ENCODE assay signal across 8 cellular contexts in genomic region chr11:44556735-44557409, GRCh38. TPM values are rescaled to one million over a fixed set of nuclear protein-coding genes. Genes with fewer than 3 reads are reported as not detected.
DNase-seq lines count a peak whose midpoint lies in the region; ATAC-seq and TF ChIP-seq lines count a peak whose summit lies in the region.

No MANE protein-coding gene starts in this region.

- 37% methylated on average over 11 of the region's 11 CpGs for WGBS in mesenchymal stem cell

- peak overlapping the region; percentile 6 for H2AFZ ChIP-seq in mesenchymal stem cell (ENCODE audit: low read depth, low read length)

- H3K79me1 ChIP-seq in mesenchymal stem cell (replicated peaks; ENCODE audit: low read length, poor library complexity, severe bottlenecking): no peaks in the 10 kb centered on the region

- H2AK5ac ChIP-seq in mesenchymal stem cell (ENCODE audit: low read length, severe bottlenecking): peak overlapping the region; percentile 71

- no peak overlapping the region for H3K4me3 ChIP-seq in CD8-positive, alpha-beta T cell (ENCODE audit: low read depth, low read length)
- H3K4me3 ChIP-seq in coronary artery (no peak overlapping the region), mesenchymal stem cell (ENCODE audit: insufficient read depth in 1 of 2, low read depth in 1 of 2, low read length in 2 of 2) (no peak overlapping the region)

- no peak overlapping the region for H3K27ac ChIP-seq in CD8-positive, alpha-beta T cell (ENCODE audit: low read depth, low read length)
- H3K27ac ChIP-seq in coronary artery: no peak overlapping the region
- no peak overlapping the region for H3K27ac ChIP-seq in mesenchymal stem cell (ENCODE audit: low read length, poor library complexity, severe bottlenecking)

- no peak overlapping the region for H3K14ac ChIP-seq in mesenchymal stem cell (ENCODE audit: low read length in 2 of 2)

- H2BK15ac ChIP-seq in mesenchymal stem cell (ENCODE audit: low read depth, poor library complexity, severe bottlenecking): no peak overlapping the region

- DNase-seq in CD8-positive, alpha-beta T cell: peak; percentile 43 to 79 (median 58)
- DNase-seq in NAMALWA (ENCODE audit: low spot score): peak; percentile 79
- DNase-seq in activated CD4-positive, alpha-beta T cell treated with anti-CD3 and anti-CD28 coated beads for 36 hours: peak; percentile 84
- no peak for DNase-seq in coronary artery (ENCODE audit: low spot score)
- DNase-seq in mesenchymal stem cell: peak; percentile 81
- DNase-seq in stimulated activated naive CD4-positive, alpha-beta T cell treated with Interleukin-2 at 50 U/mL for 16 hours (lab: John Stamatoyannopoulos, UW): peak; percentile 63

- TF ChIP-seq CTCF in CD8-positive, alpha-beta T cell (IDR thresholded peaks at IDR 0.05): peak; percentile 76
- TF ChIP-seq CTCF in coronary artery (IDR thresholded peaks at IDR 0.05): peak; percentile 65

- no peaks in the 10 kb centered on the region for H3K27me3 Mint-ChIP-seq in CD8-positive, alpha-beta T cell (ENCODE audit: low read depth)
- H3K27me3 Mint-ChIP-seq in activated CD4-positive, alpha-beta T cell treated with anti-CD3 and anti-CD28 coated beads for 36 hours: no peaks in the 10 kb centered on the region

- peak overlapping the region in 1 of 2 experiments; percentile 23 for H2BK12ac ChIP-seq in mesenchymal stem cell (ENCODE audit: low read length in 2 of 2)

- H4K91ac ChIP-seq in mesenchymal stem cell (ENCODE audit: low read length): no peak overlapping the region

- H3K18ac ChIP-seq in mesenchymal stem cell (ENCODE audit: low read depth in 1 of 2, low read length in 2 of 2): peak overlapping the region in 1 of 2 experiments; percentile 74

- no peaks in the 10 kb centered on the region for H3K9me3 ChIP-seq in CD8-positive, alpha-beta T cell (ENCODE audit: low read length)
- H3K9me3 ChIP-seq in mesenchymal stem cell (ENCODE audit: control insufficient read depth, low read length): peaks cover 14% of the 10 kb centered on the region

- no peak overlapping the region for H3K4me3 Mint-ChIP-seq in CD8-positive, alpha-beta T cell
- no peak overlapping the region for H3K4me3 Mint-ChIP-seq in activated CD4-positive, alpha-beta T cell treated with anti-CD3 and anti-CD28 coated beads for 36 hours

- no peak overlapping the region for H2BK120ac ChIP-seq in mesenchymal stem cell (ENCODE audit: low read depth, low read length)

- H3K9me3 Mint-ChIP-seq in CD8-positive, alpha-beta T cell: peaks cover 4% of the 10 kb centered on the region
- H3K9me3 Mint-ChIP-seq in activated CD4-positive, alpha-beta T cell treated with anti-CD3 and anti-CD28 coated beads for 36 hours (ENCODE audit: low read depth): no peaks in the 10 kb centered on the region

- peaks cover 11% of the 10 kb centered on the region for H3K4me1 ChIP-seq in CD8-positive, alpha-beta T cell (ENCODE audit: insufficient read depth, low read length)
- H3K4me1 ChIP-seq in mesenchymal stem cell (ENCODE audit: control insufficient read depth, insufficient read depth, low read depth, low read length): peaks cover 13% of the 10 kb centered on the region

- peaks cover 11% of the 10 kb centered on the region for H3K4me1 Mint-ChIP-seq in CD8-positive, alpha-beta T cell (ENCODE audit: low read depth)
- peaks cover 27% of the 10 kb centered on the region for H3K4me1 Mint-ChIP-seq in activated CD4-positive, alpha-beta T cell treated with anti-CD3 and anti-CD28 coated beads for 36 hours

- peak overlapping the region in 1 of 2 experiments; percentile 64 for H3K23ac ChIP-seq in mesenchymal stem cell (ENCODE audit: low read length in 2 of 2)

- H2BK5ac ChIP-seq in mesenchymal stem cell (ENCODE audit: low read depth, low read length, poor library complexity, severe bottlenecking): no peak overlapping the region

- no peak overlapping the region for H3K4me2 ChIP-seq in mesenchymal stem cell (ENCODE audit: low read length, poor library complexity, severe bottlenecking)

- ATAC-seq in CD8-positive, alpha-beta T cell: peak; percentile 71
- ATAC-seq in GM19463 (IDR thresholded peaks at IDR 0.05; ENCODE audit: unreplicated experiment): peak; percentile 31
- peak; percentile 76 for ATAC-seq in activated CD4-positive, alpha-beta T cell treated with anti-CD3 and anti-CD28 coated beads for 36 hours
- ATAC-seq in GM21528 (IDR thresholded peaks at IDR 0.05; ENCODE audit: low FRiP score, unreplicated experiment): no peak

- peak overlapping the region; percentile 45 for H4K8ac ChIP-seq in mesenchymal stem cell (ENCODE audit: low read length)

- peak overlapping the region; percentile 18 to 78 for H3K4ac ChIP-seq in mesenchymal stem cell (ENCODE audit: low read depth in 1 of 2, low read length in 2 of 2)

- CTCF ChIA-PET in CD8-positive, alpha-beta T cell (lab: Charles Lee): interaction anchor here (0.6 to 17.8 kb wide), 26 partner anchors 11 to 373 kb away, joined by 3 to 625 read pairs (median 4); partner anchors contain the start of genes CD82 and TSPAN18
- CTCF ChIA-PET in activated CD4-positive, alpha-beta T cell treated with anti-CD3 and anti-CD28 coated beads for 36 hours (lab: Charles Lee): interaction anchor here (0.6 to 6.0 kb wide), 27 partner anchors 8 to 946 kb away, joined by 3 to 77 read pairs (median 5); partner anchors contain the start of gene CD82

- POLR2A ChIA-PET in CD8-positive, alpha-beta T cell (lab: Charles Lee): interaction anchor here (0.8 kb wide), 1 partner anchor 55 kb away, joined by 3 read pairs; no protein-coding TSS in a partner anchor
- POLR2A ChIA-PET in activated CD4-positive, alpha-beta T cell treated with anti-CD3 and anti-CD28 coated beads for 36 hours (lab: Charles Lee): interaction anchor here (0.6 kb wide), 1 partner anchor 12 kb away, joined by 3 read pairs; no protein-coding TSS in a partner anchor

- no peak overlapping the region for H3K27ac Mint-ChIP-seq in CD8-positive, alpha-beta T cell
- H3K27ac Mint-ChIP-seq in activated CD4-positive, alpha-beta T cell treated with anti-CD3 and anti-CD28 coated beads for 36 hours: peak overlapping the region; percentile 35

- H3K9ac ChIP-seq in mesenchymal stem cell (ENCODE audit: low read length): no peak overlapping the region

- no peaks in the 10 kb centered on the region for H3K36me3 Mint-ChIP-seq in CD8-positive, alpha-beta T cell
- no peaks in the 10 kb centered on the region for H3K36me3 Mint-ChIP-seq in activated CD4-positive, alpha-beta T cell treated with anti-CD3 and anti-CD28 coated beads for 36 hours (ENCODE audit: low read depth)

- no peaks in the 10 kb centered on the region for H3K36me3 ChIP-seq in CD8-positive, alpha-beta T cell (ENCODE audit: insufficient read depth, low read length)
- no peaks in the 10 kb centered on the region for H3K36me3 ChIP-seq in mesenchymal stem cell (ENCODE audit: control insufficient read depth in 1 of 2, insufficient read depth in 2 of 2, low read depth in 1 of 2, low read length in 2 of 2)

- intact Hi-C loops in CD8-positive, alpha-beta T cell (cut with DNase I, micrococcal nuclease): loop anchor here (1.0 to 5.0 kb wide), 6 partner anchors 55 to 354 kb away; no protein-coding TSS in a partner anchor
- intact Hi-C loops in activated CD4-positive, alpha-beta T cell treated with anti-CD3 and anti-CD28 coated beads for 36 hours (cut with DNase I, micrococcal nuclease): loop anchor here (1.0 to 5.0 kb wide), 8 partner anchors 60 to 354 kb away; no protein-coding TSS in a partner anchor

- H3K27me3 ChIP-seq in CD8-positive, alpha-beta T cell (ENCODE audit: insufficient read depth, low read length): no peaks in the 10 kb centered on the region
- peaks cover 0 to 6% of the 10 kb centered on the region in 2 experiments for H3K27me3 ChIP-seq in mesenchymal stem cell (ENCODE audit: control insufficient read depth in 1 of 2, insufficient read depth in 1 of 2, low read length in 2 of 2)

RNA-seq across cellular contexts. Expression of gene CD82, which starts 8.6 kb away (rescaled TPM):
- 10 to 100 TPM; 28.1 to 32.4 TPM for total RNA-seq in CD8-positive, alpha-beta T cell
- 100 to 1,000 TPM; 239 to 272 TPM for total RNA-seq in activated CD4-positive, alpha-beta T cell treated with anti-CD3 and anti-CD28 coated beads for 36 hours
- 196 TPM for polyA plus RNA-seq in mesenchymal stem cell (2013, experiment 1 of 2)
- 194 TPM for polyA plus RNA-seq in mesenchymal stem cell (2013, experiment 2 of 2)

Comparison
In these comparisons a context has a peak if more than half of its experiments do, and no peak if none do; other contexts are left out.
1. RNA of gene CD82, which starts 8.6 kb away (total RNA-seq): 239 to 272 TPM in activated CD4-positive, alpha-beta T cell treated with anti-CD3 and anti-CD28 coated beads for 36 hours; 28.1 to 32.4 TPM in CD8-positive, alpha-beta T cell; every median in the first group is over 4 times any median in the second.